ENCODE assay signal across 6 cellular contexts in the genomic region with DNA sequence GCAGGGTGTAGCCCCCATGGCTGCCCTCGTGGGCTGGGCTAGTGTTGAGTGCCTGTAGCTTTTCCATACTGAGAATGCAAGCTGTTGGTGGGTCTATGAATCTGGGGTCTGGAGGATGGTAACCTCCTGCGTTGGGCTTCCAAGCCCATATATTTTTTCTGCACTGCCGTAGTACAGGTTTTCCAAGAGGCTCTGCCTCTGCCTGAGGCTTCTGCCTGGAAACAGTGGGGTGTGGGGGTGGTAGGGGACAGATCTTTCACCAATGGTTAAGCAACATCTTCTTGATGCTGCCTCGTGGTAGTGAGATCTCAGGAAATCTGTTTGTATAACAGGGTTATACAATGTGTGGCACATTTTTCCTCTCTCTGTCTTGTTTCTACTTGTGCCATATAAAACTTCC.
DNase-seq lines count a peak whose midpoint lies in the region.

No MANE protein-coding gene starts in this region.

- H3K27ac ChIP-seq in angular gyrus (ENCODE audit: low read depth, low read length) = peak overlapping the region; percentile 64
- peak overlapping the region; percentile 39 for H3K27ac ChIP-seq in cingulate gyrus (ENCODE audit: low read depth, low read length)

- peak; percentile 34 for DNase-seq in Ammon's horn (ENCODE audit: low spot score)
- DNase-seq in ELF-1 (ENCODE audit: low read depth, low spot score) = peak; percentile 4
- DNase-seq in inferior parietal cortex (ENCODE audit: extremely low spot score) = peak; percentile 8
- peak; percentile 37 for DNase-seq in superior temporal gyrus (ENCODE audit: extremely low spot score)

Comparison
In these comparisons a context has a peak if more than half of its experiments do, and no peak if none do; other contexts are left out.
1. Peak in every context shown above with its lines: DNase-seq and H3K27ac ChIP-seq.